Comparison of ENCODE assay signal across 18 cellular contexts in genomic region chr7:81664304-81664703, GRCh38.
DNase-seq lines count a peak whose midpoint lies in the region; FAIRE-seq and TF ChIP-seq lines count a peak whose summit lies in the region.
"Had no signal": no experiment of that assay in that cellular context is flagged by ENCODE, and none has a peak within 500 bp of the region (broad histone marks: within the 10 kb centered on the region; RNA-seq: fewer than 3 reads in every experiment).

No MANE protein-coding gene starts in this region.

- peaks cover 22% of the 10 kb centered on the region for H3K36me3 Mint-ChIP-seq in osteocyte (ENCODE audit: unreplicated experiment)

- peak; percentile 6 for FAIRE-seq in D721Med (lab: Jason Lieb, UNC)
- FAIRE-seq in small intestine (lab: Jason Lieb, UNC) = no peak
- FAIRE-seq: GM12878, GM18507 had no signal

- H3K4me3 ChIP-seq in coronary artery = no peak overlapping the region
- no peak overlapping the region for H3K4me3 ChIP-seq in small intestine (ENCODE audit: low read depth in 1 of 2, low read length in 2 of 2)
- H3K4me3 ChIP-seq: GM12878 had no signal

- no peaks in the 10 kb centered on the region for H3K9me3 ChIP-seq in small intestine (ENCODE audit: control insufficient read depth, low read depth)

- no peak for DNase-seq in D721Med (ENCODE audit: insufficient read length, low spot score)
- DNase-seq in NCI-H82 (lab: John Stamatoyannopoulos, UW) = peak; percentile 89
- DNase-seq in coronary artery (ENCODE audit: low spot score) = no peak
- DNase-seq in osteocyte (ENCODE audit: extremely low spot score, unreplicated experiment) = no peak
- DNase-seq in stimulated activated CD4-positive, alpha-beta T cell treated with anti-CD3 and anti-CD28 coated beads, Interleukin-2, amount 100 ng/mL, for 48 hours = no peak
- DNase-seq in small intestine = no peak
- DNase-seq in NCI-H748 (lab: John Stamatoyannopoulos, UW; ENCODE audit: unreplicated experiment) = no peak
- DNase-seq in nucleus accumbens (lab: John Stamatoyannopoulos, UW) = no peak
- DNase-seq: COR-L47, DMS79, KG1, NCI-H1105, NCI-H187, NCI-H774, SW 1271 had no signal

- peak overlapping the region; percentile 50 to 56 for H3K27ac ChIP-seq in coronary artery
- H3K27ac ChIP-seq in small intestine (ENCODE audit: low read depth in 1 of 2, low read length in 1 of 2) = no peak overlapping the region
- H3K27ac ChIP-seq: C4-2B had no signal

- 53 to 68% (median 56%) methylated on average over 3 of the region's 3 CpGs for WGBS in small intestine, 3 donors

- H3K27me3 Mint-ChIP-seq in osteocyte (ENCODE audit: unreplicated experiment) = no peaks in the 10 kb centered on the region

- no peaks in the 10 kb centered on the region for H3K36me3 ChIP-seq in small intestine (ENCODE audit: control insufficient read depth in 2 of 2, insufficient read depth in 2 of 2, low read length in 2 of 2)

- H3K9me3 Mint-ChIP-seq in osteocyte (ENCODE audit: unreplicated experiment) = peaks cover 16% of the 10 kb centered on the region

- H3K4me3 Mint-ChIP-seq in osteocyte (ENCODE audit: unreplicated experiment) = no peak overlapping the region

- peak overlapping the region; percentile 89 for H3K27ac Mint-ChIP-seq in osteocyte (ENCODE audit: unreplicated experiment)

- TF ChIP-seq CTCF in D721Med (IDR thresholded peaks at IDR 0.05; ENCODE audit: insufficient read depth, missing control alignments) (no peak), coronary artery (IDR thresholded peaks at IDR 0.05) (no peak), osteocyte (IDR thresholded peaks at IDR 0.05) (no peak)

- H3K27me3 ChIP-seq in small intestine (ENCODE audit: control insufficient read depth in 2 of 2, insufficient read depth in 2 of 2, low read length in 2 of 2) = no peaks in the 10 kb centered on the region

- H3K4me1 Mint-ChIP-seq in osteocyte (ENCODE audit: unreplicated experiment) = peaks cover 70% of the 10 kb centered on the region

- no peaks in the 10 kb centered on the region for H3K4me1 ChIP-seq in small intestine (ENCODE audit: control insufficient read depth in 2 of 2, insufficient read depth in 1 of 2, low read depth in 1 of 2, low read length in 1 of 2)

Comparison
In these comparisons a context has a peak if more than half of its experiments do, and no peak if none do; other contexts are left out.
1. H3K27ac ChIP-seq: peak in coronary artery (2 of 2); none in small intestine (0 of 2).